Comparison of ENCODE assay signal across 8 cellular contexts in the genomic region with DNA sequence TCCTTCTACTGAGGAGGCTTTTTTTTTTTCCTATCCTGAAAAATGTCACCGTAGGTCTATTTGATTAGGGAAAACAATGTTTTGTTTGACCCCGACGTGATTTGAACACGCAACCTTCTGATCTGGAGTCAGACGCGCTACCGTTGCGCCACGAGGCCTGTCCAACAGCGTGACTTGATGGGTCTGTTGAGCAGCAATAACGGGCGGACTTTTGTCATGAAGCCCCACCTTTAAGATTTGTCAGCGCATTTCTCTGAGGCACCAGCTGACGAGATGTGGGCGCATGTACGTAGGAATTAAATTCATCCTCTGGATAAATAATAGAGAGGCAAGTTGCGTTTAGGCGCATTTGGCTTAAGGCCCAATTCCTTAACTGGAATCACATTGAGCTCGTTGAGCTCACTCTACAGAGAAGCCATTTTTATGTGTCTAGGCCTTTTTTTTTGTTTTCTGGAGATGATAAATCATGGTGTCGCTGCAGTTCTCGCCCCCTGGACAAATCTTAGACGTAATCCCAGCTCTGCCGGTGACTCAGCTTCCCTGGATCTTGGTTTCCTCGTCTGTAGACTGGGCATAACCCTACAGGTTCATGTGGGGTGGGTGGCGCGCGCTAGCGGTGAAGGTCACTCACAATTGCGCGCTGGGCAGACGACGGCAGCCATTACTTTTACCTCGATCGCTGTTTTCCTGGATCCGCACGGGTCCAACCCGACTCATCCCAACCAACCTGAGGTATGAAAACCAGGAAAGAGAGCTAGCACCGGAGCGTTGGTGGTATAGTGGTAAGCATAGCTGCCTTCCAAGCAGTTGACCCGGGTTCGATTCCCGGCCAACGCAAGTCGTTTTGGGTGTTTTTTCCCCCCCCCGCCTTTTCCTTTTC. TPM values are rescaled to one million over a fixed set of nuclear protein-coding genes. Genes with fewer than 3 reads are reported as not detected.
DNase-seq lines count a peak whose midpoint lies in the region; ATAC-seq and TF ChIP-seq lines count a peak whose summit lies in the region.

No MANE protein-coding gene starts in this region.

- ATAC-seq in GM18907 (IDR thresholded peaks at IDR 0.05; ENCODE audit: unreplicated experiment), result peak; percentile 25
- peak; percentile 65 to 74 (median 70) for ATAC-seq in heart left ventricle

- TF ChIP-seq CTCF in heart left ventricle (IDR thresholded peaks at IDR 0.05), result peak in 1 of 12 donors; percentile 7
- no peak for TF ChIP-seq CTCF in parathyroid adenoma (IDR thresholded peaks at IDR 0.05)

- H3K4me2 ChIP-seq in parathyroid adenoma (ENCODE audit: low read length), result peak overlapping the region; percentile 94

- H2AFZ ChIP-seq in parathyroid adenoma, result peak overlapping the region; percentile 87

- no peaks in the 10 kb centered on the region for H3K9me3 ChIP-seq in heart left ventricle
- no peaks in the 10 kb centered on the region for H3K9me3 ChIP-seq in parathyroid adenoma (ENCODE audit: control insufficient read depth, low read length)
- H3K9me3 ChIP-seq in thymus (ENCODE audit: control insufficient read depth), result no peaks in the 10 kb centered on the region

- intact Hi-C loops in heart left ventricle (cut with DNase I), result loop anchor here in 5 of 10 donors (1.0 to 10.0 kb wide), 6 partner anchors 34 to 154 kb away; a partner anchor contains a TSS

- H3K4me3 ChIP-seq in heart left ventricle, result peak overlapping the region; percentile 49 to 82 (median 69)
- H3K4me3 ChIP-seq in parathyroid adenoma (ENCODE audit: low read depth, low read length), result peak overlapping the region; percentile 86
- H3K4me3 ChIP-seq in thymus (ENCODE audit: low read length), result peak overlapping the region; percentile 77

- H3K27me3 ChIP-seq in heart left ventricle, result no peaks in the 10 kb centered on the region
- no peaks in the 10 kb centered on the region for H3K27me3 ChIP-seq in parathyroid adenoma (ENCODE audit: control insufficient read depth, insufficient read depth, low read length)
- H3K27me3 ChIP-seq in thymus (ENCODE audit: control insufficient read depth, insufficient read depth), result no peaks in the 10 kb centered on the region

- H3K79me2 ChIP-seq in parathyroid adenoma, result no peaks in the 10 kb centered on the region

- no peak overlapping the region for H3K9ac ChIP-seq in parathyroid adenoma

- H3K36me3 ChIP-seq in heart left ventricle, result no peaks in the 10 kb centered on the region
- no peaks in the 10 kb centered on the region for H3K36me3 ChIP-seq in parathyroid adenoma (ENCODE audit: control insufficient read depth, insufficient read depth, low read length)
- H3K36me3 ChIP-seq in thymus (ENCODE audit: control insufficient read depth, insufficient read depth), result peaks cover 3% of the 10 kb centered on the region

- H3K4me1 ChIP-seq in heart left ventricle, result peaks cover 0 to 24% (median 10%) of the 10 kb centered on the region in 12 donors
- peaks cover 9% of the 10 kb centered on the region for H3K4me1 ChIP-seq in parathyroid adenoma
- H3K4me1 ChIP-seq in thymus (ENCODE audit: control insufficient read depth, insufficient read depth, low read length), result no peaks in the 10 kb centered on the region

- WGBS in adipose tissue, 3 donors, result 0 to 1% (median 0%) methylated on average over 45 of the region's 45 CpGs
- 0% methylated on average over 44 to 45 of the region's 45 CpGs for WGBS in heart left ventricle, 4 donors
- WGBS in thymus, result 1% methylated on average over 45 of the region's 45 CpGs

- peak overlapping the region; percentile 94 for H3K27ac ChIP-seq in adipose tissue (ENCODE audit: low read depth, low read length)
- peak overlapping the region; percentile 93 to 99 (median 98) for H3K27ac ChIP-seq in heart left ventricle
- peak overlapping the region; percentile 98 for H3K27ac ChIP-seq in parathyroid adenoma
- H3K27ac ChIP-seq in thymus (ENCODE audit: low read depth), result peak overlapping the region; percentile 99

- DNase-seq in NCI-H146 (lab: John Stamatoyannopoulos, UW), result peak; percentile 92
- peak; percentile 55 to 86 (median 71) for DNase-seq in T-helper 1 cell
- DNase-seq in heart left ventricle, result peak; percentile 86 to 90 (median 89)
- no peak for DNase-seq in HuH-7 (ENCODE audit: low spot score)

- TF ChIP-seq POLR2A in heart left ventricle (IDR thresholded peaks at IDR 0.05), result peak in 1 of 2 donors; percentile 10

RNA-seq across cellular contexts. Expression of a gene that starts 10.6 kb away (rescaled TPM):
- polyA plus RNA-seq in adipose tissue, result 1 to 10 TPM in 1 of 3 donors, under 1 TPM in 2; 0.52 to 2.5 (median 0.56) TPM
- total RNA-seq in heart left ventricle, result 10 to 100 TPM in 1 of 9 donors, 1 to 10 TPM in 1, under 1 TPM in 3, not detected in 4; 0.23 to 10.3 (median 0.81) TPM
- polyA plus RNA-seq in heart left ventricle, result under 1 TPM in 1 of 2 donors, not detected in 1; 0.47 TPM
- polyA plus RNA-seq in thymus, result 11.3 TPM

RNA-seq across cellular contexts. Expression of a gene that starts 26.8 kb away (rescaled TPM):
- polyA plus RNA-seq in adipose tissue (10 to 100 TPM; 10.3 to 19.8 (median 12.1) TPM), heart left ventricle (10 to 100 TPM in 1 of 2 donors, 1 to 10 TPM in 1; 7.9 to 13.3 TPM), thymus (55.8 TPM)
- 10 to 100 TPM in 7 of 9 donors, 1 to 10 TPM in 2; 4.6 to 24.4 (median 12.1) TPM for total RNA-seq in heart left ventricle

RNA-seq across cellular contexts. Expression of a gene that starts 28.1 kb away (rescaled TPM):
- polyA plus RNA-seq in adipose tissue (10 to 100 TPM in 1 of 3 donors, 1 to 10 TPM in 2; 8.2 to 20.7 (median 9.3) TPM), heart left ventricle (10 to 100 TPM in 1 of 2 donors, 1 to 10 TPM in 1; 6.1 to 11.8 TPM), thymus (12.8 TPM)
- 10 to 100 TPM in 7 of 9 donors, 1 to 10 TPM in 2; 7.7 to 23.8 (median 14.1) TPM for total RNA-seq in heart left ventricle

RNA-seq across cellular contexts. Expression of a gene that starts 31.0 kb away (rescaled TPM):
- polyA plus RNA-seq in adipose tissue, result 10 to 100 TPM in 1 of 3 donors, 1 to 10 TPM in 2; 3.3 to 13.9 (median 5.2) TPM
- total RNA-seq in heart left ventricle, result 10 to 100 TPM in 3 of 9 donors, 1 to 10 TPM in 6; 6.1 to 13.5 (median 8.1) TPM
- 10 to 100 TPM in 1 of 2 donors, 1 to 10 TPM in 1; 5.1 to 12.9 TPM for polyA plus RNA-seq in heart left ventricle
- polyA plus RNA-seq in thymus, result 11.4 TPM

RNA-seq across cellular contexts. Expression of a gene that starts 44.8 kb away (rescaled TPM):
- polyA plus RNA-seq in adipose tissue, result 10 to 100 TPM in 1 of 3 donors, 1 to 10 TPM in 2; 4.5 to 12.1 (median 8.6) TPM
- 10 to 100 TPM in 3 of 9 donors, 1 to 10 TPM in 6; 5.3 to 16.4 (median 8.4) TPM for total RNA-seq in heart left ventricle
- 1 to 10 TPM; 3.8 to 8.9 TPM for polyA plus RNA-seq in heart left ventricle
- polyA plus RNA-seq in thymus, result 21.3 TPM
